ENCODE assay signal across 24 cellular contexts in genomic region chr10:16280595-16280994, GRCh38.
"Had no signal": no experiment of that assay in that cellular context is flagged by ENCODE, and none has a peak within 500 bp of the region (broad histone marks: within the 10 kb centered on the region; RNA-seq: fewer than 3 reads in every experiment).

No MANE protein-coding gene starts in this region.

- H3K4me3 ChIP-seq: MG63 had no signal

- H3K27me3 Mint-ChIP-seq: activated CD4-positive, alpha-beta memory T cell treated with anti-CD3 and anti-CD28 coated beads, Interleukin-2, amount 10 ng/mL, durations not matched to agents 7 days and 5 days; activated CD4-positive, alpha-beta T cell treated with anti-CD3 and anti-CD28 coated beads for 36 hours; activated naive CD4-positive, alpha-beta T cell treated with anti-CD3 and anti-CD28 coated beads, Interleukin-2, amount 10 ng/mL, durations not matched to agents 7 days and 5 days; activated naive CD8-positive, alpha-beta T cell treated with anti-CD3 and anti-CD28 coated beads for 36 hours had no signal

- DNase-seq: activated CD4-positive, alpha-beta memory T cell treated with anti-CD3 and anti-CD28 coated beads, Interleukin-2, amount 10 ng/mL, durations not matched to agents 7 days and 5 days; activated CD4-positive, alpha-beta T cell treated with anti-CD3 and anti-CD28 coated beads for 36 hours; activated CD4-positive, alpha-beta T cell treated with anti-CD3 and anti-CD28 coated beads, Interleukin-2, amount 50 U/mL, for 1 hour; activated gamma-delta T cell; activated naive CD4-positive, alpha-beta T cell treated with anti-CD3 and anti-CD28 coated beads, Interleukin-2, amount 10 ng/mL, durations not matched to agents 7 days and 5 days; activated naive CD8-positive, alpha-beta T cell treated with anti-CD3 and anti-CD28 coated beads for 36 hours; activated T-cell treated with anti-CD3 and anti-CD28 coated beads for 4 hours; activated T-cell treated with anti-CD3 and anti-CD28 coated beads, Interleukin-2, amount 50 U/mL, for 48 hours; central memory CD4-positive, alpha-beta T cell; MG63; MV-4-11; NCI-H1092 treated with DMSO at 0.1 percent for 48 hours; NCI-H1417 treated with DMSO at 0.1 percent for 48 hours; NCI-H1694; NCI-H2029; NCI-H510A treated with DMSO at 0.1 percent for 48 hours; NCI-H69; NK-92 treated with Interleukin-12 subunit alpha and Interleukin-12 subunit beta, amount 100 ng/mL, for 24 hours; OCI-M1; SHP77 treated with DMSO at 0.1 percent for 48 hours; T-helper 2 cell; WERI-Rb-1 had no signal

- H3K4me1 Mint-ChIP-seq: activated CD4-positive, alpha-beta memory T cell treated with anti-CD3 and anti-CD28 coated beads, Interleukin-2, amount 10 ng/mL, durations not matched to agents 7 days and 5 days; activated CD4-positive, alpha-beta T cell treated with anti-CD3 and anti-CD28 coated beads for 36 hours; activated naive CD4-positive, alpha-beta T cell treated with anti-CD3 and anti-CD28 coated beads, Interleukin-2, amount 10 ng/mL, durations not matched to agents 7 days and 5 days; activated naive CD8-positive, alpha-beta T cell treated with anti-CD3 and anti-CD28 coated beads for 36 hours; activated T-helper 17 cell treated with anti-CD3 and anti-CD28 coated beads, Interleukin-2, amount 50 U/mL, for 72 hours had no signal

- H3K36me3 Mint-ChIP-seq: activated naive CD4-positive, alpha-beta T cell treated with anti-CD3 and anti-CD28 coated beads, Interleukin-2, amount 10 ng/mL, durations not matched to agents 7 days and 5 days; activated naive CD8-positive, alpha-beta T cell treated with anti-CD3 and anti-CD28 coated beads for 36 hours had no signal

- H3K9me3 ChIP-seq: MG63 had no signal

- H3K27ac ChIP-seq: WERI-Rb-1 had no signal

- H3K27me3 ChIP-seq: MG63 had no signal

- ATAC-seq: activated CD4-positive, alpha-beta T cell treated with anti-CD3 and anti-CD28 coated beads for 36 hours; activated T-helper 17 cell treated with anti-CD3 and anti-CD28 coated beads, Interleukin-2, amount 50 U/mL, for 72 hours; Panc1 had no signal

- H3K36me3 ChIP-seq: MG63, WERI-Rb-1 had no signal

- H3K4me3 Mint-ChIP-seq: activated CD4-positive, alpha-beta memory T cell treated with anti-CD3 and anti-CD28 coated beads, Interleukin-2, amount 10 ng/mL, durations not matched to agents 7 days and 5 days; activated CD4-positive, alpha-beta T cell treated with anti-CD3 and anti-CD28 coated beads for 36 hours; activated naive CD4-positive, alpha-beta T cell treated with anti-CD3 and anti-CD28 coated beads, Interleukin-2, amount 10 ng/mL, durations not matched to agents 7 days and 5 days; activated naive CD8-positive, alpha-beta T cell treated with anti-CD3 and anti-CD28 coated beads for 36 hours; activated T-helper 17 cell treated with anti-CD3 and anti-CD28 coated beads, Interleukin-2, amount 50 U/mL, for 72 hours had no signal

- H3K27ac Mint-ChIP-seq: activated CD4-positive, alpha-beta memory T cell treated with anti-CD3 and anti-CD28 coated beads, Interleukin-2, amount 10 ng/mL, durations not matched to agents 7 days and 5 days; activated CD4-positive, alpha-beta T cell treated with anti-CD3 and anti-CD28 coated beads for 36 hours; activated naive CD4-positive, alpha-beta T cell treated with anti-CD3 and anti-CD28 coated beads, Interleukin-2, amount 10 ng/mL, durations not matched to agents 7 days and 5 days; activated naive CD8-positive, alpha-beta T cell treated with anti-CD3 and anti-CD28 coated beads for 36 hours; activated T-helper 17 cell treated with anti-CD3 and anti-CD28 coated beads, Interleukin-2, amount 50 U/mL, for 72 hours had no signal
